ENCODE assay signal across 9 cellular contexts in the genomic region with DNA sequence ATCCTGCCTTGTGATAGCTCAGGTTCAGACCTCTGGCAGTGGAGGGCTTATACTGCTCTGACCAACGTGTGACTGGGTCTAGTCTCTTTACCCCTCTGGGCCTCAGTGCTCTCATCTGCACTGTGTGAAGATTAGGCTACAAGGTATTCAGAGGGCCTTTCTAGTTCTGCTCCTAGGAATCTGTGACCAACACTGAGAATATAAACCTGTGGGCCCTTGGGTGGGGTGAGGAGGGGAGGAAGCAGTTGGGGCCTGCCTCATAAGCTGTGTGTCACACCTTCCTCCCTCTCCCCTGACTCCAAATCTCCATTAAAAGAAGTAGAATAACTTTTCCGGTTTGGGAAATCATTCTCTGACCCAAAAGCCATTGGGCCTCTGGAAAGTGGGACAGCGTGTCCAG.
DNase-seq lines count a peak whose midpoint lies in the region; ATAC-seq, FAIRE-seq and TF ChIP-seq lines count a peak whose summit lies in the region.
"Had no signal": no experiment of that assay in that cellular context is flagged by ENCODE, and none has a peak within 500 bp of the region (broad histone marks: within the 10 kb centered on the region; RNA-seq: fewer than 3 reads in every experiment).

No MANE protein-coding gene starts in this region.

- ATAC-seq in pancreas (peak; percentile 16 to 30 (median 25)), GM18517 (IDR thresholded peaks at IDR 0.05; ENCODE audit: unreplicated experiment) (no peak)

- no peaks in the 10 kb centered on the region for H3K36me3 ChIP-seq in duodenal mucosa (ENCODE audit: control insufficient read depth in 1 of 2, insufficient read depth in 2 of 2, low read length in 2 of 2)
- H3K36me3 ChIP-seq in pancreas: no peaks in the 10 kb centered on the region
- H3K36me3 ChIP-seq in A673 (ENCODE audit: insufficient read depth, low read length, poor library complexity, severe bottlenecking): no peaks in the 10 kb centered on the region

- no peak for TF ChIP-seq CTCF in AG04450 (IDR thresholded peaks at IDR 0.05; ENCODE audit: low read depth, low read length)
- no peak for TF ChIP-seq CTCF in RWPE1 (conservative IDR thresholded peaks at IDR 0.05; ENCODE audit: low read depth)
- no peak for TF ChIP-seq CTCF in pancreas (IDR thresholded peaks at IDR 0.05)
- TF ChIP-seq CTCF in A673 (conservative IDR thresholded peaks at IDR 0.05; ENCODE audit: low read depth, low read length): no peak
- no peak for TF ChIP-seq CTCF in GM20000 (IDR thresholded peaks at IDR 0.05; ENCODE audit: extremely low read depth, missing control alignments)

- H3K4me3 ChIP-seq in AG04450 (ENCODE audit: low read depth, low read length) (no peak overlapping the region), duodenal mucosa (ENCODE audit: low read depth in 1 of 2, low read length in 2 of 2) (no peak overlapping the region), pancreas (no peak overlapping the region), A673 (ENCODE audit: low read depth, low read length, poor library complexity, severe bottlenecking) (no peak overlapping the region)

- H3K9me3 ChIP-seq in AG04450 (ENCODE audit: control insufficient read depth, insufficient read depth, low read length): no peaks in the 10 kb centered on the region
- H3K9me3 ChIP-seq in duodenal mucosa (ENCODE audit: control insufficient read depth in 1 of 2, low read length in 2 of 2): no peaks in the 10 kb centered on the region
- no peaks in the 10 kb centered on the region for H3K9me3 ChIP-seq in pancreas
- H3K9me3 ChIP-seq in A673 (ENCODE audit: low read depth, low read length, poor library complexity, severe bottlenecking): no peaks in the 10 kb centered on the region

- POLR2A ChIA-PET in AG04450 (lab: Yijun Ruan, JAX): no interaction called here
- POLR2A ChIA-PET in RWPE1 (lab: Yijun Ruan, JAX; ENCODE audit: low non-redundant PET): no interaction called here
- POLR2A ChIA-PET in A673 (lab: Charles Lee; ENCODE audit: low non-redundant PET): no interaction called here

- H3K9ac ChIP-seq in duodenal mucosa (ENCODE audit: low read depth in 1 of 2, low read length in 2 of 2): no peak overlapping the region

- intact Hi-C loops in pancreas (cut with DNase I) (no loop called here), A673 (cut with micrococcal nuclease; ENCODE audit: unreplicated experiment) (no loop called here)

- H3K27ac ChIP-seq in AG04450 (ENCODE audit: low read depth, low read length): peak overlapping the region; percentile 11
- H3K27ac ChIP-seq in RWPE1: peak overlapping the region; percentile 60
- peak overlapping the region; percentile 50 for H3K27ac ChIP-seq in duodenal mucosa (ENCODE audit: low read depth, low read length)
- peak overlapping the region in 2 of 4 donors; percentile 76 to 80 for H3K27ac ChIP-seq in pancreas
- no peak overlapping the region for H3K27ac ChIP-seq in A673 (ENCODE audit: low read depth, low read length, poor library complexity, severe bottlenecking)

- 60 to 65% methylated on average over 3 of the region's 3 CpGs for WGBS in pancreas, 2 donors

- CTCF ChIA-PET in AG04450 (lab: Charles Lee) (interaction anchor here (0.6 to 1.2 kb wide), 3 partner anchors 12 to 60 kb away, joined by 4 read pairs; no protein-coding TSS in a partner anchor), RWPE1 (lab: Yijun Ruan, JAX) (no interaction called here), A673 (lab: Charles Lee) (no interaction called here)

- BruUV-seq in A673 (replicated peaks; lab: Mats Ljungman, UMichigan): no TSS peak

- peaks cover 0 to 3% of the 10 kb centered on the region in 2 donors for H3K4me1 ChIP-seq in duodenal mucosa (ENCODE audit: control insufficient read depth in 1 of 2, insufficient read depth in 2 of 2, low read length in 2 of 2)
- H3K4me1 ChIP-seq in pancreas: peaks cover 0 to 6% (median 5%) of the 10 kb centered on the region in 3 donors
- H3K4me1 ChIP-seq in A673 (ENCODE audit: insufficient read depth, low read length, poor library complexity, severe bottlenecking): peaks cover 14% of the 10 kb centered on the region

- DNase-seq in AG04450 (ENCODE audit: low read depth, low spot score) (no peak), RWPE1 (ENCODE audit: low spot score) (no peak), pancreas (no peak), A673 (ENCODE audit: low spot score) (no peak), GM20000 (ENCODE audit: low spot score) (no peak), NCI-H526 (lab: John Stamatoyannopoulos, UW) (no peak)
- DNase-seq: NCI-H1417 had no signal

- no peak for FAIRE-seq in pancreas (lab: Jason Lieb, UNC)

- H3K27me3 ChIP-seq in AG04450 (ENCODE audit: control insufficient read depth, insufficient read depth, low read length): no peaks in the 10 kb centered on the region
- H3K27me3 ChIP-seq in duodenal mucosa (ENCODE audit: control insufficient read depth in 1 of 2, insufficient read depth in 2 of 2, low read length in 2 of 2): no peaks in the 10 kb centered on the region
- H3K27me3 ChIP-seq in pancreas: no peaks in the 10 kb centered on the region
- H3K27me3 ChIP-seq in A673 (replicated peaks; ENCODE audit: insufficient read depth, low read depth, low read length, poor library complexity): no peaks in the 10 kb centered on the region
